Comparison of ENCODE assay signal across 1 cellular context in the genomic region with DNA sequence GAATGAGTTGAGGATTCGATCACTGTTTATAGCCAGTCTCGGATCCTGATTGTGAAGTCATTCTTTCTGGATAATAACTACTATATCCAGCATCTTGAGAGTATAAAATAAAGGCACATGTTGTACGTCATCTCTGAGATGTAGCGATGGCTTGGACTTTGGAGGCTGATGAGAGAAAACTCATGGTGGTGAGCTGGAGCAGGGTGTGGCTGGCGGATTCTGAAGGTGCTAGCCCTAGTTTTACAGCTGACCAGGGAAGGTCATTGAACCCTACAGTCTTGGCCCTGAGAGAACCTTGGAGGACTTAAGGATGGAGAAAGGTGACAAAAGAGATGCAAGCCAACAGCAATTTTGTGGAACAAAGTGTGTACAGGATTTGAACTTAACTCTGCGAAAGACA.
TF ChIP-seq lines count a peak whose summit lies in the region.

No MANE protein-coding gene starts in this region.

TF ChIP-seq in HCT116, 20 proteins besides CTCF, POLR2A, EP300 and RAD21 (continued from another document):
- TF ChIP-seq, protein P1, sequence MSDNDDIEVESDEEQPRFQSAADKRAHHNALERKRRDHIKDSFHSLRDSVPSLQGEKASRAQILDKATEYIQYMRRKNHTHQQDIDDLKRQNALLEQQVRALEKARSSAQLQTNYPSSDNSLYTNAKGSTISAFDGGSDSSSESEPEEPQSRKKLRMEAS (IDR thresholded peaks at IDR 0.05), result no peak
- TF ChIP-seq ZFX (IDR thresholded peaks at IDR 0.05) (no peak), SP1 (IDR thresholded peaks at IDR 0.05; ENCODE audit: low read depth) (no peak), YY1 (IDR thresholded peaks at IDR 0.05; ENCODE audit: extremely low read depth, insufficient replicate concordance, low read depth, low read length) (no peak), TCF7L2 (IDR thresholded peaks at IDR 0.05; ENCODE audit: borderline replicate concordance, extremely low read depth, insufficient read depth, insufficient read length) (no peak), CEBPB (IDR thresholded peaks at IDR 0.05; ENCODE audit: low read depth) (no peak), CBX3 (IDR thresholded peaks at IDR 0.05; ENCODE audit: low read depth) (no peak), JUND (IDR thresholded peaks at IDR 0.05) (no peak), SRF (IDR thresholded peaks at IDR 0.05; ENCODE audit: low read depth) (no peak), FOSL1 (IDR thresholded peaks at IDR 0.05; ENCODE audit: low read depth) (no peak), EZH2phosphoT487 (IDR thresholded peaks at IDR 0.05; ENCODE audit: borderline replicate concordance) (no peak), ELF1 (IDR thresholded peaks at IDR 0.05; ENCODE audit: borderline replicate concordance, low read depth) (no peak), ZNF274 (IDR thresholded peaks at IDR 0.05; ENCODE audit: low read depth, low read length) (no peak), EGR1 (IDR thresholded peaks at IDR 0.05; ENCODE audit: low read depth) (no peak)
- TF ChIP-seq, protein P2, sequence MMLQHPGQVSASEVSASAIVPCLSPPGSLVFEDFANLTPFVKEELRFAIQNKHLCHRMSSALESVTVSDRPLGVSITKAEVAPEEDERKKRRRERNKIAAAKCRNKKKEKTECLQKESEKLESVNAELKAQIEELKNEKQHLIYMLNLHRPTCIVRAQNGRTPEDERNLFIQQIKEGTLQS (IDR thresholded peaks at IDR 0.05), result no peak
- TF ChIP-seq, protein P3, sequence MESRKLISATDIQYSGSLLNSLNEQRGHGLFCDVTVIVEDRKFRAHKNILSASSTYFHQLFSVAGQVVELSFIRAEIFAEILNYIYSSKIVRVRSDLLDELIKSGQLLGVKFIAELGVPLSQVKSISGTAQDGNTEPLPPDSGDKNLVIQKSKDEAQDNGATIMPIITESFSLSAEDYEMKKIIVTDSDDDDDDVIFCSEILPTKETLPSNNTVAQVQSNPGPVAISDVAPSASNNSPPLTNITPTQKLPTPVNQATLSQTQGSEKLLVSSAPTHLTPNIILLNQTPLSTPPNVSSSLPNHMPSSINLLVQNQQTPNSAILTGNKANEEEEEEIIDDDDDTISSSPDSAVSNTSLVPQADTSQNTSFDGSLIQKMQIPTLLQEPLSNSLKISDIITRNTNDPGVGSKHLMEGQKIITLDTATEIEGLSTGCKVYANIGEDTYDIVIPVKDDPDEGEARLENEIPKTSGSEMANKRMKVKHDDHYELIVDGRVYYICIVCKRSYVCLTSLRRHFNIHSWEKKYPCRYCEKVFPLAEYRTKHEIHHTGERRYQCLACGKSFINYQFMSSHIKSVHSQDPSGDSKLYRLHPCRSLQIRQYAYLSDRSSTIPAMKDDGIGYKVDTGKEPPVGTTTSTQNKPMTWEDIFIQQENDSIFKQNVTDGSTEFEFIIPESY (IDR thresholded peaks at IDR 0.05; ENCODE audit: extremely low read depth, insufficient replicate concordance, low read length), result no peak
